20 cellular contexts compared by ENCODE assay signal in the genomic region with DNA sequence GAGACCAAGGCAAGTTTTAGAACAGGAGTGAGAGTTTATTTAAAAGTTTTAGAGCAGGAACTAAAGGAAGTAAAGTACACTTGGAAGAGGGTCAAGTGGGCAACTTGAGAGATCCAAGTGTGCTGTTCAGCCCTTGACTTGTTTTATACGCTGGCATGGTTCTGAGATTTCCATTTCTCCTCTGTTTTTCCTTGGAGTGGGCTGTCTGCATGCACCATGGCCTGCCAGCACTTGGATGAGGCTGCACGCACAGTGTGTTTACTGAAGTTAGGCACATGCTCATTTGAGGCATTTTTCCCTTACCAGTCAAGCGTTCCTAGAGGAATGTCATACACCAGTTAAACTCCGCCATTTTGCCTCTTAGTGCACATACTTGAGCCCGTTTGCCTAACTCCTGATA.
"Had no signal": no experiment of that assay in that cellular context is flagged by ENCODE, and none has a peak within 500 bp of the region (broad histone marks: within the 10 kb centered on the region; RNA-seq: fewer than 3 reads in every experiment).

No MANE protein-coding gene starts in this region.

- H3K4me3 ChIP-seq: lung, ovary, sigmoid colon, spleen, suprapubic skin, thoracic aorta, tibial nerve, vagina had no signal

- H3K9me3 ChIP-seq: ovary, sigmoid colon, spleen, suprapubic skin, thoracic aorta, tibial nerve, vagina had no signal

- FAIRE-seq: keratinocyte, small intestine had no signal

- DNase-seq: hippocampal formation; kidney glomerular epithelial cell; left cardiac atrium; mesendoderm; naive B cell; ovary; right cardiac atrium; sigmoid colon; small intestine; spleen; stimulated activated CD4-positive, alpha-beta T cell treated with anti-CD3 and anti-CD28 coated beads, Interleukin-4, amount 100 ng/mL, for 24 hours; stimulated activated naive CD4-positive, alpha-beta T cell had no signal

- H3K27ac ChIP-seq: ovary, sigmoid colon, spleen, suprapubic skin, thoracic aorta, vagina had no signal

- H3K36me3 ChIP-seq: ovary, sigmoid colon, spleen, suprapubic skin, thoracic aorta, tibial nerve, vagina had no signal

- ATAC-seq: left cardiac atrium; natural killer cell treated with Interleukin-12 subunit alpha and Interleukin-12 subunit beta and Interleukin-15 and Interleukin-18, amount 100 ng/mL, for 72 hours; right cardiac atrium; stimulated activated effector memory CD8-positive, alpha-beta T cell treated with anti-CD3 and anti-CD28 coated beads, Interleukin-12 subunit alpha, Interleukin-12 subunit beta, amount 100 ng/mL, for 72 hours had no signal

- H3K27me3 ChIP-seq: ovary, sigmoid colon, suprapubic skin, tibial nerve, vagina had no signal

- H3K4me1 ChIP-seq: sigmoid colon, spleen, suprapubic skin, vagina had no signal
